Comparison of ENCODE assay signal across 34 cellular contexts in the genomic region with DNA sequence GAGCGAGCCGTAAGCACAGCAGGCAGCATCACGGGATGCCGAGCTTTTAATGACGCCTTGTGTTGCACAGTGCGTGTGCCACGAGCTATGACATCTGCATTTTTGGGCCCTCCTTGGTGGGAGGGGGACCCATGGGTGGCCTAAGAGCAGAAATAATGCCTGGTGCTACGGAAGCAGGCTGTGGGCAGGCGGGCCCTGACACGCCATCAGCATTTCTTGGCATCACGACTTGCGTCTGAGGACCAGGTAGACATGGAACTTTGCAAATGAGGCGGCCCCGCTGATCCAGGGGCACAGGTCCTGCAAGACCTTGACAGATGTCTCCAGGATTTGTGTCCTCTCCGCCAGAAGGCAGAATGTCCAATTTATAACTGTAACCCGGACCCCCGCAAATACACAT.
"Had no signal": no experiment of that assay in that cellular context is flagged by ENCODE, and none has a peak within 500 bp of the region (broad histone marks: within the 10 kb centered on the region; RNA-seq: fewer than 3 reads in every experiment).

No MANE protein-coding gene starts in this region.

- H3K36me3 ChIP-seq: adrenal gland, brain microvascular endothelial cell, breast epithelium had no signal

- FAIRE-seq: astrocyte, TTC549 had no signal

- H3K4me1 ChIP-seq: breast epithelium had no signal

- H3K27me3 ChIP-seq: adrenal gland, body of pancreas, brain microvascular endothelial cell, breast epithelium had no signal

- H3K4me3 ChIP-seq: adrenal gland, body of pancreas, breast epithelium had no signal

- H3K9me3 ChIP-seq: adrenal gland, body of pancreas, breast epithelium had no signal

- H3K27ac ChIP-seq: adrenal gland, body of pancreas, brain microvascular endothelial cell, breast epithelium, VCaP had no signal

- ATAC-seq: activated CD8-positive, alpha-beta T cell treated with anti-CD3 and anti-CD28 coated beads for 36 hours; activated naive CD4-positive, alpha-beta T cell treated with anti-CD3 and anti-CD28 coated beads, Interleukin-2, amount 50 U/mL, for 72 hours; activated T-cell treated with anti-CD3 and anti-CD28 coated beads, Interleukin-2, amount 50 U/mL, for 4 hours; activated T-cell treated with anti-CD3 and anti-CD28 coated beads, Interleukin-2, amount 50 U/mL, for 72 hours; activated T-helper 17 cell treated with anti-CD3 and anti-CD28 coated beads, Interleukin-2, amount 50 U/mL, for 72 hours; body of pancreas had no signal

- DNase-seq: activated B cell treated with CpG ODN at 0.5 μM for 24 hours; activated CD4-positive, alpha-beta memory T cell treated with anti-CD3 and anti-CD28 coated beads for 36 hours; activated CD4-positive, alpha-beta T cell treated with anti-CD3 and anti-CD28 coated beads for 4 hours; activated CD4-positive, alpha-beta T cell treated with anti-CD3 and anti-CD28 coated beads, Interleukin-2, amount 10 ng/mL, durations not matched to agents 24 days and 14 days; activated CD4-positive, alpha-beta T cell treated with anti-CD3 and anti-CD28 coated beads, Interleukin-2, amount 50 U/mL, for 1 hour; activated CD4-positive, alpha-beta T cell treated with anti-CD3 and anti-CD28 coated beads, Interleukin-2, amount 50 U/mL, for 4 hours; activated CD4-positive, CD25-positive, alpha-beta regulatory T cell treated with anti-CD3 and anti-CD28 coated beads, Interleukin-2, amount 50 U/mL, for 72 hours; activated CD8-positive, alpha-beta memory T cell treated with anti-CD3 and anti-CD28 coated beads, Interleukin-2, amount 50 U/mL, for 4 hours; activated CD8-positive, alpha-beta T cell treated with anti-CD3 and anti-CD28 coated beads for 36 hours; activated effector memory CD4-positive, alpha-beta T cell treated with anti-CD3 and anti-CD28 coated beads, Interleukin-2, amount 50 U/mL, for 16 hours; activated gamma-delta T cell treated with Interleukin-2 at 50 U/mL for 16 hours; activated naive CD4-positive, alpha-beta T cell; activated naive CD4-positive, alpha-beta T cell treated with anti-CD3 and anti-CD28 coated beads for 36 hours; activated naive CD4-positive, alpha-beta T cell treated with anti-CD3 and anti-CD28 coated beads, Interleukin-2, amount 50 U/mL, for 16 hours; activated naive CD8-positive, alpha-beta T cell treated with anti-CD3 and anti-CD28 coated beads for 36 hours; activated T-cell treated with anti-CD3 and anti-CD28 coated beads for 4 hours; activated T-cell treated with anti-CD3 and anti-CD28 coated beads, Interleukin-2, amount 50 U/mL, for 1 hour; activated T-cell treated with anti-CD3 and anti-CD28 coated beads, Interleukin-2, amount 50 U/mL, for 4 hours; activated T-cell treated with anti-CD3 and anti-CD28 coated beads, Interleukin-2, amount 50 U/mL, for 72 hours; amniotic stem cell; aorta; body of pancreas; brain microvascular endothelial cell; central memory CD4-positive, alpha-beta T cell; T-helper 1 cell; T-helper 2 cell; T-helper 9 cell had no signal
